Comparison of ENCODE assay signal across 9 cellular contexts in the genomic region with DNA sequence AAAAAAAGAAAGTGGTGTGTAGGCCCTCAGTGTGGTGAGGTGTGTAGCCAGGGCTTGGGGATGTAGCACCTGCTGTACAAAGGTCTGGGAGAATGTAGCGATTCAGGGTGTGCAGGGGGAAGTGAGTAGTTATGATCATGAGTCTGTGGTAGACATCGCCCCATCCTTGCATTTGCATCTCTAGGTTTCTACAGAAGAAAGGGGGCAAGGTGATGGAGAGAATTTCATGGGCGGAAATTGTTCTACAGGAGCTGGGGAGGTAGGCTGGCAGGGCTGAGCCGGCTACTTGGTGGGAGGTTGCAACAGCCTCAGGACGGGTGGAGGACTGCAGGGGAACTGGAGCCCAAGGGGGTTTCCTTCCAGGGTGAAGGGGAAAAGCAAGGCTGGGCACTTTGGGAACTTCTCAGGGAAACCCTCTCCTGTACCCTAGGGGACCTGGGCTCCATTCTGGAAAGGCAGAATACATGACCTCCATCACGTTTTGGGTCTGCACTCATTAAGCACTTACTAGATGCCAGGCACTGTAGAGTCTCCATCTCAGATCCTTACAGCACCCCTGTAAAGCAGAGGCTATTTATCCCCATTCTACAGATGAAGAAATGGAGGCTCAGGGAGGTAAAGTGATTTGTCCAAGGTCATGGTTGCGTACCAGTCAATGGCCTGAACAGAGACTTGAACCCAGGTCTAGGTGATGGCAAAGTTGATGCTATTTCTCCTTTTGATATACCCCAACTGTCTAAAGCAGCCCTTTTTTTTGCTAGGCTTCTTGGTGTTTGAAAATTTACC. TPM values are rescaled to one million over a fixed set of nuclear protein-coding genes. Genes with fewer than 3 reads are reported as not detected.
DNase-seq lines count a peak whose midpoint lies in the region; ATAC-seq, FAIRE-seq and TF ChIP-seq lines count a peak whose summit lies in the region.
"Had no signal": no experiment of that assay in that cellular context is flagged by ENCODE, and none has a peak within 500 bp of the region (broad histone marks: within the 10 kb centered on the region; RNA-seq: fewer than 3 reads in every experiment).

No MANE protein-coding gene starts in this region.

- H3K9me3 Mint-ChIP-seq in endodermal cell (no peaks in the 10 kb centered on the region), WTC11 (peaks cover 3% of the 10 kb centered on the region; the same call in 1 of the 2 replicates)

- no peaks in the 10 kb centered on the region for H3K79me2 ChIP-seq in HepG2 (ENCODE audit: insufficient read depth, low read length)

- CTCF ChIA-PET in HepG2 (lab: Yijun Ruan, JAX; ENCODE audit: low intra/inter-chr PET ratio, low total read pairs) = no interaction called here
- CTCF ChIA-PET in WTC11 (lab: Charles Lee) = interaction anchor here (2.1 to 3.1 kb wide), 2 partner anchors 28 to 44 kb away, joined by 11 to 15 read pairs; no protein-coding TSS in a partner anchor

- H3K4me3 Mint-ChIP-seq in endodermal cell (no peak overlapping the region), WTC11 (no peak overlapping the region)

- H3K27me3 Mint-ChIP-seq in endodermal cell (ENCODE audit: insufficient read depth) = peaks cover 11% of the 10 kb centered on the region
- H3K27me3 Mint-ChIP-seq in WTC11 (ENCODE audit: low read depth) = peaks cover 16% of the 10 kb centered on the region

- POLR2A ChIA-PET in HepG2 (lab: Yijun Ruan, JAX) (no interaction called here), WTC11 (lab: Charles Lee) (no interaction called here)

- peaks cover under 1% of the 10 kb centered on the region for H3K4me1 Mint-ChIP-seq in endodermal cell
- H3K4me1 Mint-ChIP-seq in WTC11 = 0 out of 2 replicates have a peak, but pooled peaks cover under 1% of the 10 kb centered on the region

- WGBS in HepG2 (ENCODE audit: low lambda C conversion rate) = 63% methylated on average over 6 of the region's 7 CpGs
- 84 to 87% methylated on average over 5 to 7 of the region's 7 CpGs for WGBS in endodermal cell (ENCODE audit: insufficient coverage in 1 of 2, insufficient read length in 1 of 2), 2 experiments

- H3K4me1 ChIP-seq in HepG2 (ENCODE audit: insufficient read depth, low read length) (peaks cover 18% of the 10 kb centered on the region), endodermal cell (ENCODE audit: control insufficient read depth, insufficient read depth, low read length) (no peaks in the 10 kb centered on the region)

- FAIRE-seq in HepG2 (lab: Jason Lieb, UNC) = no peak

- H3K9me3 ChIP-seq in HepG2 (ENCODE audit: low read length) (no peaks in the 10 kb centered on the region), endodermal cell (ENCODE audit: control insufficient read depth, low read length) (no peaks in the 10 kb centered on the region)

- H3K36me3 Mint-ChIP-seq in endodermal cell (ENCODE audit: low read depth) = no peaks in the 10 kb centered on the region
- no peaks in the 10 kb centered on the region for H3K36me3 Mint-ChIP-seq in WTC11

- H3K27ac Mint-ChIP-seq in endodermal cell = no peak overlapping the region
- H3K27ac Mint-ChIP-seq in WTC11 = no peak overlapping the region

- peak; percentile 96 for DNase-seq in GM12865 (ENCODE audit: low read depth)
- DNase-seq in HepG2 (ENCODE audit: low spot score) = no peak
- no peak for DNase-seq in stimulated activated CD4-positive, alpha-beta T cell treated with anti-CD3 and anti-CD28 coated beads, Interleukin-2, amount 100 ng/mL, for 24 hours
- no peak for DNase-seq in endodermal cell
- DNase-seq in WTC11 (ENCODE audit: low spot score) = no peak
- DNase-seq in caudate nucleus (lab: John Stamatoyannopoulos, UW) = no peak

- no TSS peak for BruUV-seq in HepG2 (replicated peaks; lab: Mats Ljungman, UMichigan)

- TF ChIP-seq EP300 in HepG2 (IDR thresholded peaks at IDR 0.05; ENCODE audit: low read depth in 2 of 2, low read length in 2 of 2) = no peak
- no peak for TF ChIP-seq EP300 in HepG2 (CRISPR knock-in tag; IDR thresholded peaks at IDR 0.05; ENCODE audit: borderline replicate concordance)

- intact Hi-C loops in HepG2 (cut with micrococcal nuclease; ENCODE audit: unreplicated experiment) = no loop called here

- TF ChIP-seq POLR2A in HepG2 (IDR thresholded peaks at IDR 0.05; ENCODE audit: insufficient read depth in 1 of 2, low read depth in 2 of 2, low read length in 2 of 2) = no peak

- H3K27me3 ChIP-seq in HepG2 (ENCODE audit: control insufficient read depth in 1 of 2, insufficient read depth in 2 of 2, low read length in 2 of 2) = no peaks in the 10 kb centered on the region
- H3K27me3 ChIP-seq in endodermal cell (ENCODE audit: control insufficient read depth, insufficient read depth, low read length, poor library complexity, severe bottlenecking) = no peaks in the 10 kb centered on the region

- in situ Hi-C loops in HepG2 (cut with HindIII; ENCODE audit: extremely low pct_ligation_motif_present, low pct_unique_long_range_greater_than_20kb) = no loop called here

- H4K20me1 ChIP-seq in HepG2 (ENCODE audit: insufficient read depth, low read length) = no peaks in the 10 kb centered on the region

- H3K36me3 ChIP-seq in HepG2 (replicated peaks in 1 of 2; ENCODE audit: control insufficient read depth in 1 of 2, insufficient read depth in 2 of 2, low read length in 2 of 2) (no peaks in the 10 kb centered on the region), endodermal cell (ENCODE audit: control insufficient read depth, insufficient read depth, low read length) (no peaks in the 10 kb centered on the region)

- ATAC-seq in GM19467 (IDR thresholded peaks at IDR 0.05; ENCODE audit: unreplicated experiment) = peak; percentile 57
- peak; percentile 50 for ATAC-seq in HG03457 (IDR thresholded peaks at IDR 0.05; ENCODE audit: unreplicated experiment)
- ATAC-seq in HepG2 = no peak
- no peak for ATAC-seq in WTC11

- no peak overlapping the region for H3K4me2 ChIP-seq in HepG2 (ENCODE audit: low read depth, low read length)

- no peak overlapping the region for H3K9ac ChIP-seq in HepG2 (ENCODE audit: insufficient read depth, low read depth, low read length)
- no peak overlapping the region for H3K9ac ChIP-seq in endodermal cell (ENCODE audit: extremely low read depth, low read length, poor library complexity, severe bottlenecking)

- no peak for TF ChIP-seq RAD21 in HepG2 (CRISPR knock-in tag; IDR thresholded peaks at IDR 0.05)

- H2AFZ ChIP-seq in HepG2 (ENCODE audit: low read length) = no peak overlapping the region

- H3K4me3 ChIP-seq in GM12865 (ENCODE audit: low read depth, low read length) (peak overlapping the region; percentile 8), HepG2 (replicated peaks in 1 of 3; ENCODE audit: insufficient read depth in 1 of 3, low read depth in 2 of 3, low read length in 3 of 3) (no peak overlapping the region), endodermal cell (ENCODE audit: low read length) (no peak overlapping the region)

- TF ChIP-seq CTCF in GM12865 (IDR thresholded peaks at IDR 0.05; ENCODE audit: insufficient read depth, low read depth, low read length, missing control alignments) (no peak), HepG2 (CRISPR knock-in tag; IDR thresholded peaks at IDR 0.05) (no peak), endodermal cell (conservative IDR thresholded peaks at IDR 0.05) (no peak), WTC11 (IDR thresholded peaks at IDR 0.05) (no peak)

- H3K27ac ChIP-seq in HepG2 (ENCODE audit: extremely low read length, insufficient read depth, low read length) (no peak overlapping the region), endodermal cell (ENCODE audit: low read depth, low read length) (no peak overlapping the region), caudate nucleus (ENCODE audit: low read depth, low read length) (no peak overlapping the region)

TF ChIP-seq in HepG2, 621 proteins besides CTCF, POLR2A, EP300 and RAD21:
- TF ChIP-seq NCOA2 (CRISPR knock-in tag; IDR thresholded peaks at IDR 0.05) (no peak), ZNF629 (CRISPR knock-in tag; conservative IDR thresholded peaks at IDR 0.05) (peak; percentile 38; the same call in 1 of the 2 replicates)

TF ChIP-seq in WTC11, 78 proteins besides CTCF, POLR2A, EP300 and RAD21:
- no peak for TF ChIP-seq FOXP1 (CRISPR knock-in tag; IDR thresholded peaks at IDR 0.05; ENCODE audit: borderline replicate concordance)
- TF ChIP-seq, protein P1, sequence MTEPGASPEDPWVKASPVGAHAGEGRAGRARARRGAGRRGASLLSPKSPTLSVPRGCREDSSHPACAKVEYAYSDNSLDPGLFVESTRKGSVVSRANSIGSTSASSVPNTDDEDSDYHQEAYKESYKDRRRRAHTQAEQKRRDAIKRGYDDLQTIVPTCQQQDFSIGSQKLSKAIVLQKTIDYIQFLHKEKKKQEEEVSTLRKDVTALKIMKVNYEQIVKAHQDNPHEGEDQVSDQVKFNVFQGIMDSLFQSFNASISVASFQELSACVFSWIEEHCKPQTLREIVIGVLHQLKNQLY (CRISPR knock-in tag; IDR thresholded peaks at IDR 0.05) = no peak
- TF ChIP-seq NR1H2 (CRISPR knock-in tag; IDR thresholded peaks at IDR 0.05) = no peak
- TF ChIP-seq JAZF1 (CRISPR knock-in tag; IDR thresholded peaks at IDR 0.05) = no peak
- no peak for TF ChIP-seq GABPB1 (CRISPR knock-in tag; IDR thresholded peaks at IDR 0.05)
- TF ChIP-seq SMAD4 (CRISPR knock-in tag; IDR thresholded peaks at IDR 0.05) = no peak

RNA-seq across cellular contexts. Expression of a gene that starts 14.5 kb away (rescaled TPM):
- 0.04 TPM in 1 of 2 replicates, not detected in the other for total RNA-seq in HepG2 (2016; rRNA removed; fragmentation: Illumina TruSeq; extraction: Trizol)
- total RNA-seq in HepG2 (2016; cell fraction: cytosol; rRNA removed; fragmentation: Illumina TruSeq; extraction: Trizol; ENCODE audit: low read depth) = not detected in 2 replicates
- not detected in 2 replicates for total RNA-seq in HepG2 (2016; cell fraction: insoluble cytoplasmic fraction; rRNA removed; fragmentation: Illumina TruSeq; extraction: Trizol)
- not detected in 2 replicates for total RNA-seq in HepG2 (2016; cell fraction: membrane; rRNA removed; fragmentation: Illumina TruSeq; extraction: Trizol)
- not detected in 2 replicates for total RNA-seq in HepG2 (2016; cell fraction: nucleus; rRNA removed; fragmentation: Illumina TruSeq; extraction: Trizol)
- polyA plus RNA-seq in HepG2 (2011; rRNA removed) = 0.11 and 0.29 TPM in 2 replicates
- polyA plus RNA-seq in HepG2 (2011; cell fraction: cytosol; rRNA removed) = 0.05 and 0.07 TPM in 2 replicates
- polyA plus RNA-seq in HepG2 (2011; cell fraction: nucleus; rRNA removed) = 0.05 TPM in 2 replicates
- not detected in 2 replicates for polyA plus RNA-seq in HepG2 (2012)
- not detected in 2 replicates for polyA plus RNA-seq in HepG2 (2016; cell fraction: cytosol; fragmentation: Illumina TruSeq; extraction: Trizol; ENCODE audit: low read depth)
- polyA plus RNA-seq in HepG2 (2016; cell fraction: insoluble cytoplasmic fraction; fragmentation: Illumina TruSeq; extraction: Trizol; ENCODE audit: low read depth) = not detected in 2 replicates
- not detected in 2 replicates for polyA plus RNA-seq in HepG2 (2016; cell fraction: membrane; fragmentation: Illumina TruSeq; extraction: Trizol; ENCODE audit: low read depth)
- polyA plus RNA-seq in HepG2 (2016; cell fraction: nucleus; fragmentation: Illumina TruSeq; extraction: Trizol; ENCODE audit: insufficient read depth, low read depth) = not detected in 2 replicates
- polyA minus RNA-seq in HepG2 (2011; rRNA and poly(A)+ RNA removed; ENCODE audit: low replicate concordance) = 0.14 and 1.1 TPM in 2 replicates
- polyA minus RNA-seq in HepG2 (2011; cell fraction: cytosol; rRNA and poly(A)+ RNA removed) = not detected in 2 replicates
- 0.90 TPM in 1 of 2 replicates, not detected in the other for polyA minus RNA-seq in HepG2 (2011; cell fraction: nucleus; rRNA and poly(A)+ RNA removed)
- under 1 TPM; 0.24 to 0.40 TPM for total RNA-seq in endodermal cell
- polyA plus RNA-seq in endodermal cell (2013, experiment 1 of 2) = 1.7 TPM
- 0.95 TPM for polyA plus RNA-seq in endodermal cell (2013, experiment 2 of 2)
- total RNA-seq in WTC11 (2021) = 1.6 to 2.7 TPM (median 2.1 TPM) in 3 replicates
- polyA plus RNA-seq: neural cell had no signal

Comparison
In these comparisons a context has a peak if more than half of its experiments do, and no peak if none do; other contexts are left out.
1. ATAC-seq: peak in GM19467 (single experiment) and HG03457 (single experiment); none in HepG2 (single experiment) and WTC11 (single experiment).